In the genomic region with DNA sequence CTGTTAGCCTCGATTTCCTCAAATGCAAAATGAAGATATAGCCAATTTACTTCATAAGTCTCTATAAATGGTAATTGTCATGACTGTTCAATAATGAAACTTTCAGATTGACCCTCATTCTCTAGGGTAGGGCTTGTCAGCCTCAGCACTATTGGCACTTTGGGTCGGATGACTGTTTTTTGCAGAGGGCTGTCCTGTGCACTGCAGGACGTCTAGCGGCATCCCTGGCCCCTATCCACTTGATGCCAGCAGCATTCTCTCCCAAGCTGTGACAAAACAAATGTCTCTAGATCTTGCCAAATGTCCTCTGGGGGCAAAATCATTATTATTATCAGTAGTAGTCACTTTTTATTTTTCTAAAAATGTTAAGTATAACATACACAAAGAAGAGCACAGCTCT, we compare ENCODE assay signal across 31 cellular contexts. TPM values are rescaled to one million over a fixed set of nuclear protein-coding genes. Genes with fewer than 3 reads are reported as not detected.
"Had no signal": no experiment of that assay in that cellular context is flagged by ENCODE, and none has a peak within 500 bp of the region (broad histone marks: within the 10 kb centered on the region; RNA-seq: fewer than 3 reads in every experiment).

No MANE protein-coding gene starts in this region.

- H3K4me3 Mint-ChIP-seq: activated B cell treated with CpG ODN at 0.5 μM for 24 hours; activated CD4-positive, alpha-beta memory T cell treated with anti-CD3 and anti-CD28 coated beads for 36 hours; activated CD4-positive, alpha-beta T cell treated with anti-CD3 and anti-CD28 coated beads, Interleukin-2, amount 10 ng/mL, durations not matched to agents 24 days and 14 days; activated CD8-positive, alpha-beta T cell treated with anti-CD3 and anti-CD28 coated beads for 36 hours; activated naive CD4-positive, alpha-beta T cell treated with anti-CD3 and anti-CD28 coated beads for 36 hours; activated naive CD8-positive, alpha-beta T cell treated with anti-CD3 and anti-CD28 coated beads for 36 hours; activated T-cell treated with anti-CD3 and anti-CD28 coated beads, Interleukin-2, amount 50 U/mL, for 24 hours; activated T-helper 17 cell treated with anti-CD3 and anti-CD28 coated beads, Interleukin-2, amount 50 U/mL, for 72 hours; T-helper 1 cell treated with Interleukin-12 subunit alpha and Interleukin-12 subunit beta and Interleukin-4 antibody, amounts not matched to agents 30 μg/mL and 1 μg/mL, for 36 hours; T-helper 2 cell treated with Interferon-gamma antibody and Interleukin-4, amounts not matched to agents 5 μg/mL and 100 μg/mL, for 36 hours had no signal

- DNase-seq: activated B cell treated with CpG ODN at 0.5 μM for 24 hours; activated CD4-positive, alpha-beta memory T cell treated with anti-CD3 and anti-CD28 coated beads for 36 hours; activated CD4-positive, alpha-beta T cell treated with anti-CD3 and anti-CD28 coated beads for 4 hours; activated CD4-positive, alpha-beta T cell treated with anti-CD3 and anti-CD28 coated beads, Interleukin-2, amount 10 ng/mL, durations not matched to agents 24 days and 14 days; activated CD4-positive, alpha-beta T cell treated with anti-CD3 and anti-CD28 coated beads, Interleukin-2, amount 50 U/mL, for 1 hour; activated CD4-positive, alpha-beta T cell treated with anti-CD3 and anti-CD28 coated beads, Interleukin-2, amount 50 U/mL, for 4 hours; activated CD4-positive, CD25-positive, alpha-beta regulatory T cell treated with anti-CD3 and anti-CD28 coated beads, Interleukin-2, amount 50 U/mL, for 72 hours; activated CD8-positive, alpha-beta memory T cell treated with anti-CD3 and anti-CD28 coated beads, Interleukin-2, amount 50 U/mL, for 48 hours; activated CD8-positive, alpha-beta T cell treated with anti-CD3 and anti-CD28 coated beads for 36 hours; activated effector memory CD4-positive, alpha-beta T cell treated with anti-CD3 and anti-CD28 coated beads, Interleukin-2, amount 50 U/mL, for 16 hours; activated gamma-delta T cell treated with Interleukin-2 at 50 U/mL for 16 hours; activated naive CD4-positive, alpha-beta T cell; activated naive CD4-positive, alpha-beta T cell treated with anti-CD3 and anti-CD28 coated beads for 36 hours; activated naive CD4-positive, alpha-beta T cell treated with anti-CD3 and anti-CD28 coated beads, Interleukin-2, amount 50 U/mL, for 16 hours; activated naive CD8-positive, alpha-beta T cell treated with anti-CD3 and anti-CD28 coated beads for 36 hours; activated T-cell treated with anti-CD3 and anti-CD28 coated beads, Interleukin-2, amount 50 U/mL, for 24 hours; activated T-cell treated with anti-CD3 and anti-CD28 coated beads, Interleukin-2, amount 50 U/mL, for 48 hours; adrenal gland; amniotic stem cell; aorta; body of pancreas; brain microvascular endothelial cell; central memory CD4-positive, alpha-beta T cell; T-helper 1 cell; T-helper 2 cell; T-helper 9 cell had no signal

- ATAC-seq: activated CD8-positive, alpha-beta T cell treated with anti-CD3 and anti-CD28 coated beads for 36 hours; activated naive CD4-positive, alpha-beta T cell treated with anti-CD3 and anti-CD28 coated beads, Interleukin-2, amount 50 U/mL, for 72 hours; activated T-helper 17 cell treated with anti-CD3 and anti-CD28 coated beads, Interleukin-2, amount 50 U/mL, for 72 hours; body of pancreas had no signal

- H3K36me3 Mint-ChIP-seq: activated CD4-positive, alpha-beta memory T cell treated with anti-CD3 and anti-CD28 coated beads for 36 hours; activated naive CD8-positive, alpha-beta T cell treated with anti-CD3 and anti-CD28 coated beads for 36 hours had no signal

- H3K27ac Mint-ChIP-seq: activated B cell treated with CpG ODN at 0.5 μM for 24 hours; activated CD4-positive, alpha-beta memory T cell treated with anti-CD3 and anti-CD28 coated beads for 36 hours; activated CD4-positive, alpha-beta T cell treated with anti-CD3 and anti-CD28 coated beads, Interleukin-2, amount 10 ng/mL, durations not matched to agents 24 days and 14 days; activated CD8-positive, alpha-beta T cell treated with anti-CD3 and anti-CD28 coated beads for 36 hours; activated naive CD4-positive, alpha-beta T cell treated with anti-CD3 and anti-CD28 coated beads for 36 hours; activated naive CD4-positive, alpha-beta T cell treated with anti-CD3 and anti-CD28 coated beads, Interleukin-2, amount 50 U/mL, for 72 hours; activated naive CD8-positive, alpha-beta T cell treated with anti-CD3 and anti-CD28 coated beads for 36 hours; activated T-cell treated with anti-CD3 and anti-CD28 coated beads, Interleukin-2, amount 50 U/mL, for 24 hours; activated T-helper 17 cell treated with anti-CD3 and anti-CD28 coated beads, Interleukin-2, amount 50 U/mL, for 72 hours; T-helper 1 cell treated with Interleukin-12 subunit alpha and Interleukin-12 subunit beta and Interleukin-4 antibody, amounts not matched to agents 30 μg/mL and 1 μg/mL, for 36 hours; T-helper 2 cell treated with Interferon-gamma antibody and Interleukin-4, amounts not matched to agents 5 μg/mL and 100 μg/mL, for 36 hours had no signal

- H3K4me1 Mint-ChIP-seq: activated B cell treated with CpG ODN at 0.5 μM for 24 hours; activated CD4-positive, alpha-beta T cell treated with anti-CD3 and anti-CD28 coated beads, Interleukin-2, amount 10 ng/mL, durations not matched to agents 24 days and 14 days; activated naive CD8-positive, alpha-beta T cell treated with anti-CD3 and anti-CD28 coated beads for 36 hours; activated T-helper 17 cell treated with anti-CD3 and anti-CD28 coated beads, Interleukin-2, amount 50 U/mL, for 72 hours had no signal

- H3K9me3 Mint-ChIP-seq: activated CD4-positive, alpha-beta T cell treated with anti-CD3 and anti-CD28 coated beads, Interleukin-2, amount 10 ng/mL, durations not matched to agents 24 days and 14 days; activated CD8-positive, alpha-beta T cell treated with anti-CD3 and anti-CD28 coated beads for 36 hours; activated naive CD8-positive, alpha-beta T cell treated with anti-CD3 and anti-CD28 coated beads for 36 hours had no signal

- H3K27me3 Mint-ChIP-seq: activated B cell treated with CpG ODN at 0.5 μM for 24 hours; activated CD4-positive, alpha-beta memory T cell treated with anti-CD3 and anti-CD28 coated beads for 36 hours; activated CD4-positive, alpha-beta T cell treated with anti-CD3 and anti-CD28 coated beads, Interleukin-2, amount 10 ng/mL, durations not matched to agents 24 days and 14 days; activated CD8-positive, alpha-beta T cell treated with anti-CD3 and anti-CD28 coated beads for 36 hours; activated naive CD8-positive, alpha-beta T cell treated with anti-CD3 and anti-CD28 coated beads for 36 hours; activated T-cell treated with anti-CD3 and anti-CD28 coated beads, Interleukin-2, amount 50 U/mL, for 24 hours; activated T-helper 17 cell treated with anti-CD3 and anti-CD28 coated beads, Interleukin-2, amount 50 U/mL, for 72 hours had no signal

RNA-seq across cellular contexts. Expression of gene CDH11, which starts 24.6 kb away (rescaled TPM):
- total RNA-seq: activated B cell treated with CpG ODN at 0.5 μM for 24 hours; activated CD4-positive, alpha-beta memory T cell treated with anti-CD3 and anti-CD28 coated beads for 36 hours; activated CD4-positive, alpha-beta T cell treated with anti-CD3 and anti-CD28 coated beads, Interleukin-2, amount 10 ng/mL, durations not matched to agents 24 days and 14 days; activated CD8-positive, alpha-beta memory T cell treated with anti-CD3 and anti-CD28 coated beads for 36 hours; activated CD8-positive, alpha-beta T cell treated with anti-CD3 and anti-CD28 coated beads for 36 hours; activated naive CD4-positive, alpha-beta T cell treated with anti-CD3 and anti-CD28 coated beads for 36 hours; activated naive CD4-positive, alpha-beta T cell treated with anti-CD3 and anti-CD28 coated beads, Interleukin-2, amount 50 U/mL, for 72 hours; activated naive CD8-positive, alpha-beta T cell treated with anti-CD3 and anti-CD28 coated beads for 36 hours; activated T-helper 17 cell treated with anti-CD3 and anti-CD28 coated beads, Interleukin-2, amount 50 U/mL, for 72 hours had no signal
